In the genomic region with DNA sequence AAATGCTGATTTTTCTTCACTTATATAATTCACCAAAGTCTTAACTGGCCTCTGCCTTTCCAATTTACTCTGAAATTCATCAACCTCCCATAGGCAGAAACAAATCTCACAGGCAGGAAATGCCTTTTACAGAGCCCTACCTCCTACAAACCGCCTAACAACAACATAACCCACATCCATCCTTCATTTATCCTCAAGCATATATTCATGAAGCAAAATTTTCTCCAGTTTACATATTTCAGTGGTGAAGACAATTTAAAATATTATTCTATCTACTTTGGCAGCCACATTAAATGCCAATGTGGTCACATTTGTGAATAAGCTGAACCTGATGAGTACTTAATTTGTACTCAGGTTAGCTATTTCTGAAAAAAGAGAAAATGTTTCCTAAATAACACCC, we compare ENCODE assay signal across 18 cellular contexts. TPM values are rescaled to one million over a fixed set of nuclear protein-coding genes. Genes with fewer than 3 reads are reported as not detected.
DNase-seq lines count a peak whose midpoint lies in the region; ATAC-seq and TF ChIP-seq lines count a peak whose summit lies in the region.
"Had no signal": no experiment of that assay in that cellular context is flagged by ENCODE, and none has a peak within 500 bp of the region (broad histone marks: within the 10 kb centered on the region; RNA-seq: fewer than 3 reads in every experiment).

No MANE protein-coding gene starts in this region.

- H3K4me1 Mint-ChIP-seq in endodermal cell: peaks cover 40% of the 10 kb centered on the region

- no peak overlapping the region for H3K4me3 Mint-ChIP-seq in endodermal cell
- H3K4me3 Mint-ChIP-seq: CD4-positive, alpha-beta memory T cell had no signal

- H3K4me3 ChIP-seq in AG04449 (ENCODE audit: low read depth, low read length) (no peak overlapping the region), HUES48 (ENCODE audit: low read depth, low read length) (no peak overlapping the region), astrocyte of the cerebellum (ENCODE audit: low read depth, low read length) (no peak overlapping the region), fibroblast of pulmonary artery (replicated peaks; ENCODE audit: low read depth, low read length) (no peak overlapping the region), aorta (ENCODE audit: low read length in 2 of 2) (no peak overlapping the region), endodermal cell (ENCODE audit: low read length) (no peak overlapping the region)
- H3K4me3 ChIP-seq: K562 had no signal

- no peaks in the 10 kb centered on the region for H3K27me3 ChIP-seq in HUES48 (ENCODE audit: control insufficient read depth, insufficient read depth, low read length)
- no peaks in the 10 kb centered on the region for H3K27me3 ChIP-seq in aorta (ENCODE audit: control insufficient read depth in 1 of 2, insufficient read depth in 2 of 2, low read length in 1 of 2)
- H3K27me3 ChIP-seq in endodermal cell (ENCODE audit: control insufficient read depth, insufficient read depth, low read length, poor library complexity, severe bottlenecking): no peaks in the 10 kb centered on the region
- H3K27me3 ChIP-seq: BE2C had no signal

- H3K27me3 Mint-ChIP-seq in endodermal cell (ENCODE audit: insufficient read depth): no peaks in the 10 kb centered on the region
- H3K27me3 Mint-ChIP-seq: CD4-positive, alpha-beta memory T cell had no signal

- H3K9ac ChIP-seq in HUES48 (ENCODE audit: low read depth, low read length): no peak overlapping the region
- H3K9ac ChIP-seq in endodermal cell (ENCODE audit: extremely low read depth, low read length, poor library complexity, severe bottlenecking): no peak overlapping the region

- H3K36me3 Mint-ChIP-seq in endodermal cell (ENCODE audit: low read depth): peaks cover 5% of the 10 kb centered on the region

- no peak for ATAC-seq in aorta (ENCODE audit: low FRiP score)
- no peak for ATAC-seq in HG03460 (IDR thresholded peaks at IDR 0.05; ENCODE audit: unreplicated experiment)
- ATAC-seq: HCT116, K562 had no signal

- H3K4me1 ChIP-seq in HUES48 (ENCODE audit: control insufficient read depth, insufficient read depth, low read length): peaks cover 48% of the 10 kb centered on the region
- H3K4me1 ChIP-seq in aorta (ENCODE audit: control insufficient read depth in 1 of 2, insufficient read depth in 2 of 2, low read length in 2 of 2): no peaks in the 10 kb centered on the region
- peaks cover 22% of the 10 kb centered on the region for H3K4me1 ChIP-seq in endodermal cell (ENCODE audit: control insufficient read depth, insufficient read depth, low read length)
- H3K4me1 ChIP-seq: BE2C had no signal

- H3K27ac ChIP-seq in HUES48 (ENCODE audit: low read depth, low read length) (peak overlapping the region; percentile 37), aorta (ENCODE audit: low read depth in 1 of 2, low read length in 2 of 2) (no peak overlapping the region), endodermal cell (ENCODE audit: low read depth, low read length) (no peak overlapping the region)
- H3K27ac ChIP-seq: C4-2B had no signal

- CTCF ChIA-PET in AG04449 (lab: Yijun Ruan, JAX): interaction anchor here (1.0 kb wide), 1 partner anchor 11 kb away, joined by 3 read pairs; no protein-coding TSS in a partner anchor

- H3K9me3 ChIP-seq in HUES48 (ENCODE audit: control insufficient read depth, insufficient read depth, low read length) (no peaks in the 10 kb centered on the region), aorta (ENCODE audit: control insufficient read depth, low read length) (no peaks in the 10 kb centered on the region), endodermal cell (ENCODE audit: control insufficient read depth, low read length) (peaks cover 4% of the 10 kb centered on the region)
- H3K9me3 ChIP-seq: BE2C had no signal

- DNase-seq in AG04449 (ENCODE audit: low read depth, low spot score) (peak; percentile 9), astrocyte of the cerebellum (ENCODE audit: low read depth) (peak; percentile 35), fibroblast of pulmonary artery (ENCODE audit: low read depth) (peak; percentile 6), aorta (no peak), endodermal cell (no peak)
- no peak for DNase-seq in stimulated activated CD4-positive, alpha-beta T cell treated with anti-CD3 and anti-CD28 coated beads, Interleukin-4, amount 100 ng/mL, for 4 hours
- DNase-seq: 8988T; BE2C; CD4-positive, alpha-beta memory T cell; COR-L47; DMS153; DMS79 treated with DMSO at 0.1 percent for 48 hours; GDM1 had no signal

- TF ChIP-seq CTCF in AG04449 (IDR thresholded peaks at IDR 0.05; ENCODE audit: insufficient read depth, low read length, missing control alignments) (no peak), astrocyte of the cerebellum (IDR thresholded peaks at IDR 0.05; ENCODE audit: low read depth, low read length, missing control alignments) (no peak), fibroblast of pulmonary artery (IDR thresholded peaks at IDR 0.05; ENCODE audit: low read length, missing control alignments) (no peak), endodermal cell (conservative IDR thresholded peaks at IDR 0.05) (no peak)

- intact Hi-C loops in aorta (cut with DNase I): loop anchor here in 1 of 2 donors (10.0 kb wide), 1 partner anchor 65 kb away; no protein-coding TSS in a partner anchor

- POLR2A ChIA-PET in AG04449 (lab: Yijun Ruan, JAX): no interaction called here

- in situ Hi-C loops in astrocyte of the cerebellum (cut with HindIII; ENCODE audit: low sequenced_read_pairs): no loop called here

- H3K9me3 Mint-ChIP-seq in endodermal cell: peaks cover 3% of the 10 kb centered on the region
- H3K9me3 Mint-ChIP-seq: CD4-positive, alpha-beta memory T cell had no signal

- WGBS in aorta, 2 donors: 81 to 92% methylated on average over 1 of the region's 1 CpG
- WGBS in endodermal cell (ENCODE audit: insufficient coverage in 1 of 2, insufficient read length in 1 of 2), 2 experiments: 79% methylated on average over 1 of the region's 1 CpG; no CpG with 5 or more reads in 1 of the 2 experiments

- H3K27ac Mint-ChIP-seq in endodermal cell: no peak overlapping the region
- H3K27ac Mint-ChIP-seq: CD4-positive, alpha-beta memory T cell had no signal

- no peaks in the 10 kb centered on the region for H3K36me3 ChIP-seq in HUES48 (ENCODE audit: control insufficient read depth, insufficient read depth, low read length)
- H3K36me3 ChIP-seq in aorta (ENCODE audit: control insufficient read depth in 1 of 2, insufficient read depth in 2 of 2, low read length in 1 of 2): no peaks in the 10 kb centered on the region
- no peaks in the 10 kb centered on the region for H3K36me3 ChIP-seq in endodermal cell (ENCODE audit: control insufficient read depth, insufficient read depth, low read length)
- H3K36me3 ChIP-seq: BE2C had no signal

RNA-seq across cellular contexts. Expression of gene SEPSECS, which starts 30.3 kb away (rescaled TPM):
- total RNA-seq in aorta (1 to 10 TPM; 5.6 to 9.4 TPM), endodermal cell (10 to 100 TPM in 1 of 2 donors, 1 to 10 TPM in 1; 5.9 to 12.6 TPM)
- polyA plus RNA-seq in aorta: 1 to 10 TPM; 3.3 to 5.3 TPM
- 7.7 TPM for polyA plus RNA-seq in endodermal cell (2013, experiment 1 of 2)
- 7.6 TPM for polyA plus RNA-seq in endodermal cell (2013, experiment 2 of 2)

Comparison
In these comparisons a context has a peak if more than half of its experiments do, and no peak if none do; other contexts are left out.
1. DNase-seq: peak in AG04449 (single experiment), astrocyte of the cerebellum (single experiment) and fibroblast of pulmonary artery (single experiment); none in aorta (0 of 2), endodermal cell (single experiment) and stimulated activated CD4-positive, alpha-beta T cell treated with anti-CD3 and anti-CD28 coated beads, Interleukin-4, amount 100 ng/mL, for 4 hours (0 of 2).